Comparison of ENCODE assay signal across 8 cellular contexts in the genomic region with DNA sequence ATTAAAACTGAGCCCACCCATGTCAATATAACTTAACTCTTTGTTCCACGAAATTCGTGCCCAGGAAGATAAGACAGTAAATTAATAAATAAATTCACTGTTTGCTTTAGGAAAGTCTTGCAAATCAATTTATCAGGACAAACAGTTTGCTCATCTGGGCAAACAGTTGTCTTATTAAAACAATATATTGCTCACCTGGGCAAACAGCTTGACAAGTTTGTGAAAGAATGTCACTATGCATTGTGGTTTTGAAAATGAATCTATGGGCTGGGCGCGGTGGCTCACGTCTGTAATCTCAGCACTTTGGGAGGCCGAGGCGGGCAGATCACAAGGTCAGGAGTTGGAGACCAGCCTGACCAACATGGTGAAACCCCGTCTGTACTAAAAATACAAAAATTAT.
DNase-seq lines count a peak whose midpoint lies in the region; ATAC-seq, FAIRE-seq and TF ChIP-seq lines count a peak whose summit lies in the region.
"Not testable (repeated sequence)": the region's sequence is repeated elsewhere in the genome, so short reads cannot be mapped to it uniquely, and the experiment has no call there.

No MANE protein-coding gene starts in this region.

- H2BK120ac ChIP-seq in H9 (ENCODE audit: low read depth, low read length, poor library complexity, severe bottlenecking), result not testable (repeated sequence)

- H4K20me1 ChIP-seq in H9 (ENCODE audit: control insufficient read depth, insufficient read depth, insufficient read length); PC-3 (ENCODE audit: low read length): not testable (repeated sequence)

- H3K27ac Mint-ChIP-seq in Caco-2 (ENCODE audit: unreplicated experiment), result peak overlapping the region; percentile 31
- peak overlapping the region in 2 of 3 experiments; percentile 82 to 90; a peak in 2 of 7 replicates for H3K27ac Mint-ChIP-seq in H9
- peak overlapping the region; percentile 9 for H3K27ac Mint-ChIP-seq in endodermal cell

- not testable (repeated sequence) for H3K14ac ChIP-seq in H9 (ENCODE audit: insufficient read depth, low read length)

- not testable (repeated sequence) for H4K91ac ChIP-seq in H9 (ENCODE audit: insufficient read length, low read depth, low read length)

- H3K18ac ChIP-seq in H9 (ENCODE audit: insufficient read length, low read depth, low read length), result not testable (repeated sequence)

- not testable (repeated sequence) for H2BK20ac ChIP-seq in H9 (ENCODE audit: low read depth, low read length, poor library complexity, severe bottlenecking)

- H3K4me2 ChIP-seq in A549 (peak overlapping the region; percentile 11; the same call in 1 of the 3 replicates), PC-3 (ENCODE audit: low read length) (peak overlapping the region; percentile 63)
- H3K4me2 ChIP-seq in H9 (ENCODE audit: insufficient read depth, insufficient read length, low read length), result not testable (repeated sequence)

- H3K4me1 Mint-ChIP-seq in Caco-2 (ENCODE audit: low read depth, unreplicated experiment), result peaks cover 12% of the 10 kb centered on the region
- not testable (repeated sequence) for H3K4me1 Mint-ChIP-seq in H9, endodermal cell

- intact Hi-C loops in Caco-2 (cut with micrococcal nuclease; ENCODE audit: unreplicated experiment); prostate gland (cut with DNase I): not testable (repeated sequence)
- intact Hi-C loops in PC-3 (cut with micrococcal nuclease), result loop anchor here (5.0 to 10.0 kb wide), 3 partner anchors 48 to 118 kb away; a partner anchor contains a TSS

- H3K23me2 ChIP-seq in H9 (ENCODE audit: insufficient read length, low read depth, low read length, poor library complexity, severe bottlenecking), result not testable (repeated sequence)

- not testable (repeated sequence) for H3F3A ChIP-seq in PC-3 (ENCODE audit: low read length, unreplicated experiment)

- ATAC-seq in A549, foreskin keratinocyte: not testable (repeated sequence)
- ATAC-seq in PC-3, result peak; percentile 88

- not testable (repeated sequence) for H3K79me1 ChIP-seq in H9 (ENCODE audit: insufficient read depth, low read depth, low read length, poor library complexity, severe bottlenecking)

- H3K27ac ChIP-seq in A549; H9 (ENCODE audit: insufficient read length, low read depth, low read length); endodermal cell (ENCODE audit: low read depth, low read length): not testable (repeated sequence)
- peak overlapping the region; percentile 86 for H3K27ac ChIP-seq in PC-3 (ENCODE audit: low read length)
- peak overlapping the region; percentile 29 for H3K27ac ChIP-seq in foreskin keratinocyte
- H3K27ac ChIP-seq in prostate gland, result peak overlapping the region; percentile 37 to 60

- DNase-seq in A549 (ENCODE audit: low read depth in 1 of 2, low spot score in 1 of 2) (peak in 1 of 2 experiments; percentile 29), NCI-H146 (lab: John Stamatoyannopoulos, UW) (peak; percentile 33), PC-3 (peak; percentile 81), prostate gland (ENCODE audit: low spot score) (peak; percentile 34)
- DNase-seq in Caco-2, H9, endodermal cell, foreskin keratinocyte: not testable (repeated sequence)

- not testable (repeated sequence) for H2BK5ac ChIP-seq in H9 (ENCODE audit: insufficient read length, low read length)

- not testable (repeated sequence) for H3K4me3 ChIP-seq in A549; Caco-2 (ENCODE audit: low read depth, low read length); PC-3 (ENCODE audit: low read length); endodermal cell (ENCODE audit: low read length); prostate gland

- not testable (repeated sequence) for H3K9ac ChIP-seq in H9 (ENCODE audit: extremely low read depth, insufficient read length, low read length); endodermal cell (ENCODE audit: extremely low read depth, low read length, poor library complexity, severe bottlenecking)
- H3K9ac ChIP-seq in PC-3 (ENCODE audit: low read length), result peak overlapping the region; percentile 37

- TF ChIP-seq RAD21 in A549 (conservative IDR thresholded peaks at IDR 0.05 in 1 of 2, IDR thresholded peaks at IDR 0.05 in 1 of 2), result not testable (repeated sequence)

- not testable (repeated sequence) for H2BK12ac ChIP-seq in H9 (ENCODE audit: insufficient read length, low read depth, low read length)

- not testable (repeated sequence) for H2AK5ac ChIP-seq in H9 (ENCODE audit: insufficient read length, low read length)

- POLR2A ChIA-PET in A549 (lab: Yijun Ruan, JAX); Caco-2 (lab: Charles Lee); PC-3 (lab: Charles Lee; ENCODE audit: unreplicated experiment): not testable (repeated sequence)

- CTCF ChIA-PET in A549 (lab: Yijun Ruan, JAX); Caco-2 (lab: Charles Lee); PC-3 (lab: Charles Lee): not testable (repeated sequence)

- not testable (repeated sequence) for H3K4me3 Mint-ChIP-seq in Caco-2 (ENCODE audit: unreplicated experiment); H9; endodermal cell

- WGBS in A549 (ENCODE audit: missing lambda C conversion rate), result 38% methylated on average over 8 of the region's 8 CpGs
- no CpG with 5 or more reads among the region's 8 CpGs for WGBS in H9 (ENCODE audit: extremely low coverage, insufficient read length, low lambda C conversion rate)
- 95 to 100% methylated on average over 2 to 8 of the region's 8 CpGs for WGBS in endodermal cell (ENCODE audit: insufficient coverage in 1 of 2, insufficient read length in 1 of 2), 2 experiments
- 56% methylated on average over 8 of the region's 8 CpGs for WGBS in prostate gland

- not testable (repeated sequence) for H2AFZ ChIP-seq in H9 (ENCODE audit: low read length); PC-3 (ENCODE audit: low read length)

- not testable (repeated sequence) for H2BK15ac ChIP-seq in H9 (ENCODE audit: low read depth, low read length)

- not testable (repeated sequence) for H3K4me1 ChIP-seq in A549; Caco-2; H9 (ENCODE audit: insufficient read depth, low read length); endodermal cell (ENCODE audit: control insufficient read depth, insufficient read depth, low read length); foreskin keratinocyte; prostate gland (replicated peaks)
- peaks cover 35% of the 10 kb centered on the region for H3K4me1 ChIP-seq in PC-3 (ENCODE audit: insufficient read depth, low read length)

- H3K9me3 ChIP-seq in A549; Caco-2; H9 (ENCODE audit: control insufficient read depth, low read depth, low read length); PC-3 (ENCODE audit: low read length); endodermal cell (ENCODE audit: control insufficient read depth, low read length); prostate gland: not testable (repeated sequence)

- not testable (repeated sequence) for TF ChIP-seq POLR2A in A549 (IDR thresholded peaks at IDR 0.05; ENCODE audit: low read length); prostate gland (IDR thresholded peaks at IDR 0.05)

- H3K4ac ChIP-seq in H9 (ENCODE audit: low read depth, low read length), result not testable (repeated sequence)

- not testable (repeated sequence) for H3K36me3 Mint-ChIP-seq in Caco-2 (ENCODE audit: insufficient read depth, unreplicated experiment)
- H3K36me3 Mint-ChIP-seq in H9 (ENCODE audit: insufficient read depth in 1 of 3, low read depth in 3 of 3) (peaks cover 16 to 65% (median 41%) of the 10 kb centered on the region in 3 experiments), endodermal cell (ENCODE audit: low read depth) (peaks cover 35% of the 10 kb centered on the region)

- TF ChIP-seq EP300 in A549 (IDR thresholded peaks at IDR 0.05), result not testable (repeated sequence)

- not testable (repeated sequence) for FAIRE-seq in A549 (lab: Jason Lieb, UNC)

- H3K56ac ChIP-seq in H9 (ENCODE audit: insufficient read length, low read depth, low read length), result not testable (repeated sequence)

- BruUV-seq in Caco-2 (replicated peaks; lab: Mats Ljungman, UMichigan); PC-3 (replicated peaks; lab: Mats Ljungman, UMichigan): not testable (repeated sequence)

- H3K79me2 ChIP-seq in H9 (ENCODE audit: insufficient read depth, low read length); PC-3 (ENCODE audit: low read length): not testable (repeated sequence)

- not testable (repeated sequence) for H4K5ac ChIP-seq in H9 (ENCODE audit: insufficient read length, low read depth, low read length)

- not testable (repeated sequence) for H3K27me3 Mint-ChIP-seq in Caco-2 (ENCODE audit: insufficient read depth, unreplicated experiment); H9 (ENCODE audit: low read depth); endodermal cell (ENCODE audit: insufficient read depth)

- not testable (repeated sequence) for H3T11ph ChIP-seq in H9 (ENCODE audit: low read length)

- not testable (repeated sequence) for H3K27me3 ChIP-seq in Caco-2 (replicated peaks; ENCODE audit: control insufficient read depth, insufficient read depth, low read length); H9 (ENCODE audit: insufficient read depth, low read length); PC-3 (ENCODE audit: low read length); endodermal cell (ENCODE audit: control insufficient read depth, insufficient read depth, low read length, poor library complexity, severe bottlenecking); foreskin keratinocyte; prostate gland (replicated peaks; ENCODE audit: insufficient read depth)

- H3K23ac ChIP-seq in H9 (ENCODE audit: insufficient read length, low read depth, low read length), result not testable (repeated sequence)

- H4K8ac ChIP-seq in H9 (replicated peaks; ENCODE audit: insufficient read length, low read depth, low read length), result not testable (repeated sequence)

- H3K9me3 Mint-ChIP-seq in Caco-2 (ENCODE audit: unreplicated experiment); H9; endodermal cell: not testable (repeated sequence)

- not testable (repeated sequence) for H3K36me3 ChIP-seq in Caco-2 (ENCODE audit: control insufficient read depth, insufficient read depth, low read length); PC-3 (ENCODE audit: low read depth, low read length); endodermal cell (ENCODE audit: control insufficient read depth, insufficient read depth, low read length); prostate gland

- H3K9me2 ChIP-seq in PC-3 (replicated peaks; ENCODE audit: low read length), result not testable (repeated sequence)

- not testable (repeated sequence) for TF ChIP-seq CTCF in A549 (IDR thresholded peaks at IDR 0.05); Caco-2 (IDR thresholded peaks at IDR 0.05; ENCODE audit: insufficient read depth in 1 of 2, low read depth in 1 of 2, low read length in 1 of 2, severe bottlenecking in 1 of 2, unreplicated experiment in 1 of 2); H9 (conservative IDR thresholded peaks at IDR 0.05); PC-3 (conservative IDR thresholded peaks at IDR 0.05; ENCODE audit: low read depth, low read length); endodermal cell (conservative IDR thresholded peaks at IDR 0.05); foreskin keratinocyte (conservative IDR thresholded peaks at IDR 0.05); prostate gland (IDR thresholded peaks at IDR 0.05)

Comparison
In these comparisons a context has a peak if more than half of its experiments do, and no peak if none do; other contexts are left out.
1. H3K27ac Mint-ChIP-seq: peak in every context shown above with its lines; median percentile 86 in H9; 31 in Caco-2; 9 in endodermal cell.